In genomic region chr1:228902781-228903572, GRCh38 we compare ENCODE assay signal across 1 cellular context.
TF ChIP-seq lines count a peak whose summit lies in the region.

No MANE protein-coding gene starts in this region.

TF ChIP-seq in HepG2, 621 proteins besides CTCF, POLR2A, EP300 and RAD21 (continued from another document and continues in another):
- TF ChIP-seq TBX2 (CRISPR knock-in tag; IDR thresholded peaks at IDR 0.05; ENCODE audit: borderline replicate concordance) (no peak; the same call in 1 of the 2 replicates), ZNF234 (CRISPR knock-in tag; conservative IDR thresholded peaks at IDR 0.05) (no peak), E2F5 (CRISPR knock-in tag; conservative IDR thresholded peaks at IDR 0.05) (no peak), NR0B2 (CRISPR knock-in tag; IDR thresholded peaks at IDR 0.05) (no peak), ZNF431 (CRISPR knock-in tag; IDR thresholded peaks at IDR 0.05; ENCODE audit: borderline replicate concordance, low read depth) (no peak; the same call in 1 of the 2 replicates), ZNF709 (CRISPR knock-in tag; IDR thresholded peaks at IDR 0.05) (no peak), CREB3 (CRISPR knock-in tag; IDR thresholded peaks at IDR 0.05) (no peak), NFKBIZ (CRISPR knock-in tag; IDR thresholded peaks at IDR 0.05) (no peak), ZBTB21 (CRISPR knock-in tag; IDR thresholded peaks at IDR 0.05) (no peak), FIP1L1 (IDR thresholded peaks at IDR 0.05; ENCODE audit: borderline replicate concordance, insufficient read depth, low read depth, low read length) (no peak), NR1H2 (CRISPR knock-in tag; IDR thresholded peaks at IDR 0.05; ENCODE audit: borderline replicate concordance, low read depth) (no peak), ZBTB4 (CRISPR knock-in tag; IDR thresholded peaks at IDR 0.05; ENCODE audit: borderline replicate concordance) (no peak), XRCC5 (optimal IDR thresholded peaks at IDR 0.05; ENCODE audit: low read length) (no peak), BRD4 (CRISPR knock-in tag; IDR thresholded peaks at IDR 0.05) (no peak), SALL2 (CRISPR knock-in tag; IDR thresholded peaks at IDR 0.05) (no peak), SALL1 (CRISPR knock-in tag; IDR thresholded peaks at IDR 0.05) (peak; percentile 91), TEAD2 (CRISPR knock-in tag; IDR thresholded peaks at IDR 0.05) (no peak), KDM6A (CRISPR knock-in tag; IDR thresholded peaks at IDR 0.05; ENCODE audit: low read depth) (0 out of 2 replicates have a peak, but pooled peaks have one; percentile 38), CEBPG (CRISPR knock-in tag; IDR thresholded peaks at IDR 0.05) (no peak), USF2 (IDR thresholded peaks at IDR 0.05; ENCODE audit: low read depth, low read length) (no peak), USF2 (CRISPR knock-in tag; IDR thresholded peaks at IDR 0.05; ENCODE audit: borderline replicate concordance) (no peak), SMYD3 (CRISPR knock-in tag; IDR thresholded peaks at IDR 0.05) (no peak), HNRNPL (IDR thresholded peaks at IDR 0.05; ENCODE audit: low read depth, low read length) (peak; percentile 82; the same call in 1 of the 2 replicates), RFX5 (IDR thresholded peaks at IDR 0.05; ENCODE audit: low read depth, low read length) (no peak), ZNF503 (CRISPR knock-in tag; IDR thresholded peaks at IDR 0.05) (no peak), ZNF841 (CRISPR knock-in tag; IDR thresholded peaks at IDR 0.05; ENCODE audit: borderline replicate concordance) (no peak), ZFP62 (CRISPR knock-in tag; IDR thresholded peaks at IDR 0.05) (no peak), ELF3 (CRISPR knock-in tag; IDR thresholded peaks at IDR 0.05) (peak; percentile 58), E2F1 (CRISPR knock-in tag; IDR thresholded peaks at IDR 0.05) (no peak), PRDM4 (CRISPR knock-in tag; IDR thresholded peaks at IDR 0.05; ENCODE audit: borderline replicate concordance) (no peak), ATF3 (CRISPR knock-in tag; IDR thresholded peaks at IDR 0.05) (0 out of 2 replicates have a peak, but pooled peaks have one; percentile 17), ZNF574 (CRISPR knock-in tag; IDR thresholded peaks at IDR 0.05) (no peak), ZNF282 (IDR thresholded peaks at IDR 0.05; ENCODE audit: partially characterized antibody) (no peak), ZSCAN22 (CRISPR knock-in tag; IDR thresholded peaks at IDR 0.05) (no peak), ZNF891 (CRISPR knock-in tag; IDR thresholded peaks at IDR 0.05) (no peak), WIZ (CRISPR knock-in tag; IDR thresholded peaks at IDR 0.05) (no peak), SMAD3 (CRISPR knock-in tag; IDR thresholded peaks at IDR 0.05) (peak; percentile 15; the same call in 1 of the 2 replicates), DPF2 (CRISPR knock-in tag; IDR thresholded peaks at IDR 0.05; ENCODE audit: borderline replicate concordance, low read depth) (peak; percentile 22; the same call in 1 of the 2 replicates), RARA (CRISPR knock-in tag; IDR thresholded peaks at IDR 0.05) (peak; percentile 67), HMGXB3 (CRISPR knock-in tag; IDR thresholded peaks at IDR 0.05; ENCODE audit: borderline replicate concordance) (no peak)
